In the genomic region with DNA sequence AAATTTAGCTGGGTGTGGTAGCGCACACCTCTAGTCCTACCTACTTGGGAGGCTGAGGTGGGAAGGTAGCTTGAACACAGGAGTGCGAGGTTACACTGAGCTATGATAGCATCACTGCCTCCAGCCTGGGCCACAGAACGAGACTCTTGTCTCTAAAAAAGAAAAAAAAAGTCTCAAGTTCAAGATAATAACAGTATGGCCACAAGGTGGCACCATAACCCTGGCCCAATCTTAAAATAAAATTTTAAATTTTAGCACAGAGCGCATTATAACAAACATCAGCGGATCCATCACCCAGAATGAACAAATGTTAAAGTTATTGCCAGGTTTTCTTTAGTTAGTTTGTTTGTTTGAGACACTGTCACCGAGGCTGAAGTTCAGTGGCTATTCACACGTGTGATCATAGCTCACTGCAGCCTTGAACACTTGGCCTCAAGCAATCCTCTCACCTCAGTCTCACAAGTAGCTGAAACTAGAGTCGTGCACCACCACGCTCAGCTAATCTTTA, we compare ENCODE assay signal across 8 cellular contexts. TPM values are rescaled to one million over a fixed set of nuclear protein-coding genes. Genes with fewer than 3 reads are reported as not detected.
DNase-seq lines count a peak whose midpoint lies in the region; ATAC-seq, FAIRE-seq and TF ChIP-seq lines count a peak whose summit lies in the region.

No MANE protein-coding gene starts in this region.

- no peak for TF ChIP-seq POLR2A in Peyer's patch (IDR thresholded peaks at IDR 0.05)

- H3K9me3 ChIP-seq in Peyer's patch, result no peaks in the 10 kb centered on the region

- H3K27me3 ChIP-seq in Peyer's patch (peaks cover 0 to 32% of the 10 kb centered on the region in 2 donors), bronchial epithelial cell (ENCODE audit: control insufficient read depth, insufficient read depth, low read length) (peaks cover 23% of the 10 kb centered on the region)

- FAIRE-seq in GM18507 (lab: Jason Lieb, UNC), result peak; percentile 81
- FAIRE-seq in bronchial epithelial cell (lab: Jason Lieb, UNC), result no peak

- H3K36me3 ChIP-seq in Peyer's patch (peaks cover 0 to 20% (median 0%) of the 10 kb centered on the region in 3 donors), bronchial epithelial cell (ENCODE audit: control insufficient read depth, insufficient read depth, low read length) (peaks cover under 1% of the 10 kb centered on the region)

- H3K4me3 ChIP-seq in Peyer's patch, result no peak overlapping the region
- H3K4me3 ChIP-seq in bronchial epithelial cell (ENCODE audit: low read depth, low read length), result no peak overlapping the region

- peak; percentile 75 for TF ChIP-seq CTCF in C4-2B (conservative IDR thresholded peaks at IDR 0.05)
- TF ChIP-seq CTCF in Peyer's patch (IDR thresholded peaks at IDR 0.05), result peak; percentile 47 to 85 (median 63)
- TF ChIP-seq CTCF in bronchial epithelial cell (IDR thresholded peaks at IDR 0.05; ENCODE audit: insufficient read depth, low read length, severe bottlenecking), result peak; percentile 53

- DNase-seq in GM18507 (ENCODE audit: extremely low spot score, insufficient read length, low read depth) (no peak), Peyer's patch (no peak), bronchial epithelial cell (ENCODE audit: low read depth) (peak; percentile 46), myocyte (ENCODE audit: low read depth) (peak; percentile 63), iPS-NIHi11 (ENCODE audit: low spot score) (no peak)

- H3K27ac ChIP-seq in C4-2B (no peak overlapping the region), Peyer's patch (no peak overlapping the region)

- ATAC-seq in HG02623 (IDR thresholded peaks at IDR 0.05; ENCODE audit: unreplicated experiment) (no peak), HG03457 (IDR thresholded peaks at IDR 0.05; ENCODE audit: unreplicated experiment) (no peak)

- H3K4me1 ChIP-seq in Peyer's patch, result peaks cover 0 to 28% (median 9%) of the 10 kb centered on the region in 4 donors

RNA-seq across cellular contexts. Expression of a gene that starts 2.9 kb away (rescaled TPM):
- total RNA-seq in Peyer's patch (under 1 TPM in 1 of 4 donors, not detected in 3; 0.88 TPM), bronchial epithelial cell (not detected in 2 replicates), myocyte (0.10 TPM in 1 of 2 replicates, not detected in the other)
- not detected for polyA plus RNA-seq in myocyte (2012)

RNA-seq across cellular contexts. Expression of a gene that starts 17.7 kb away (rescaled TPM):
- total RNA-seq in Peyer's patch (100 to 1,000 TPM; 187 to 348 (median 289) TPM), bronchial epithelial cell (55.3 and 108 TPM in 2 replicates), myocyte (4.3 and 5.3 TPM in 2 replicates)
- 70.5 TPM for polyA plus RNA-seq in myocyte (2012)

Comparison
In these comparisons a context has a peak if more than half of its experiments do, and no peak if none do; other contexts are left out.
1. DNase-seq: peak in bronchial epithelial cell (single experiment) and myocyte (single experiment); none in GM18507 (single experiment), Peyer's patch (0 of 3) and iPS-NIHi11 (single experiment).
2. Peak in every context shown above with its lines, with median percentiles within 50 percentile points of each other: CTCF ChIP-seq.